Comparison of ENCODE assay signal across 8 cellular contexts in genomic region chr1:149123948-149124926, GRCh38. TPM values are rescaled to one million over a fixed set of nuclear protein-coding genes. Genes with fewer than 3 reads are reported as not detected.
DNase-seq lines count a peak whose midpoint lies in the region; ATAC-seq and TF ChIP-seq lines count a peak whose summit lies in the region.
"Not testable (repeated sequence)": the region's sequence is repeated elsewhere in the genome, so short reads cannot be mapped to it uniquely, and the experiment has no call there.

No MANE protein-coding gene starts in this region.

- H3K4me3 ChIP-seq in Caco-2 (ENCODE audit: low read depth, low read length); KMS-11 (IDR thresholded peaks at IDR 0.05; ENCODE audit: insufficient read depth, low read depth, low read length); OCI-LY3 (ENCODE audit: low read length); right cardiac atrium (ENCODE audit: low read length): not testable (repeated sequence)

- POLR2A ChIA-PET in Caco-2 (lab: Charles Lee); activated CD8-positive, alpha-beta T cell treated with anti-CD3 and anti-CD28 coated beads for 36 hours (lab: Charles Lee); naive thymus-derived CD8-positive, alpha-beta T cell (lab: Charles Lee): not testable (repeated sequence)

- H2AFZ ChIP-seq in KMS-11 (ENCODE audit: low read depth): peak overlapping the region; percentile 18; the same call in 1 of the 2 replicates
- H2AFZ ChIP-seq in OCI-LY3 (ENCODE audit: low read depth, low read length): not testable (repeated sequence)

- H3K9me3 Mint-ChIP-seq in Caco-2 (ENCODE audit: unreplicated experiment); activated CD8-positive, alpha-beta T cell treated with anti-CD3 and anti-CD28 coated beads for 36 hours; chondrocyte (ENCODE audit: low read depth); naive thymus-derived CD8-positive, alpha-beta T cell: not testable (repeated sequence)

- H3K4me1 Mint-ChIP-seq in Caco-2 (ENCODE audit: low read depth, unreplicated experiment); activated CD8-positive, alpha-beta T cell treated with anti-CD3 and anti-CD28 coated beads for 36 hours (ENCODE audit: low read depth); chondrocyte (ENCODE audit: low read depth); naive thymus-derived CD8-positive, alpha-beta T cell: not testable (repeated sequence)

- not testable (repeated sequence) for H3K27me3 ChIP-seq in Caco-2 (replicated peaks; ENCODE audit: control insufficient read depth, insufficient read depth, low read length); KMS-11 (ENCODE audit: insufficient read depth, low read depth); OCI-LY3 (ENCODE audit: low read depth, low read length); right cardiac atrium (ENCODE audit: control insufficient read depth, insufficient read depth)

- ATAC-seq in activated CD8-positive, alpha-beta T cell treated with anti-CD3 and anti-CD28 coated beads for 36 hours: not testable (repeated sequence)
- ATAC-seq in right cardiac atrium: peak in 1 of 2 donors; percentile 60
- peak; percentile 50 to 57 for ATAC-seq in naive thymus-derived CD8-positive, alpha-beta T cell

- not testable (repeated sequence) for H3K79me2 ChIP-seq in KMS-11 (ENCODE audit: insufficient read depth, low read depth); OCI-LY3 (ENCODE audit: low read length)

- not testable (repeated sequence) for H3K36me3 ChIP-seq in Caco-2 (ENCODE audit: control insufficient read depth, insufficient read depth, low read length); KMS-11 (ENCODE audit: insufficient read depth); OCI-LY3 (replicated peaks; ENCODE audit: low read depth, low read length)

- intact Hi-C loops in Caco-2 (cut with micrococcal nuclease; ENCODE audit: unreplicated experiment); activated CD8-positive, alpha-beta T cell treated with anti-CD3 and anti-CD28 coated beads for 36 hours (cut with micrococcal nuclease); right cardiac atrium (cut with DNase I): not testable (repeated sequence)

- not testable (repeated sequence) for H3K9ac ChIP-seq in KMS-11
- H3K9ac ChIP-seq in OCI-LY3 (ENCODE audit: low read length): peak overlapping the region; percentile 10; the same call in 1 of the 2 replicates

- not testable (repeated sequence) for H3K27ac ChIP-seq in KMS-11; OCI-LY3 (ENCODE audit: low read length); right cardiac atrium (ENCODE audit: low read length)

- peak overlapping the region; percentile 48 for H3K4me3 Mint-ChIP-seq in Caco-2 (ENCODE audit: unreplicated experiment)
- H3K4me3 Mint-ChIP-seq in activated CD8-positive, alpha-beta T cell treated with anti-CD3 and anti-CD28 coated beads for 36 hours; chondrocyte (ENCODE audit: unreplicated experiment); naive thymus-derived CD8-positive, alpha-beta T cell: not testable (repeated sequence)

- H4K20me1 ChIP-seq in KMS-11 (ENCODE audit: insufficient read depth); OCI-LY3 (ENCODE audit: insufficient read depth, low read length): not testable (repeated sequence)

- BruUV-seq in Caco-2 (replicated peaks; lab: Mats Ljungman, UMichigan): not testable (repeated sequence)

- H3K4me1 ChIP-seq in Caco-2; KMS-11 (ENCODE audit: low read depth, poor library complexity, severe bottlenecking); right cardiac atrium (ENCODE audit: control insufficient read depth, insufficient read depth, low read length): not testable (repeated sequence)
- peaks cover 19% of the 10 kb centered on the region for H3K4me1 ChIP-seq in OCI-LY3 (ENCODE audit: low read length)

- not testable (repeated sequence) for TF ChIP-seq CTCF in Caco-2 (IDR thresholded peaks at IDR 0.05; ENCODE audit: insufficient read depth in 1 of 2, low read depth in 1 of 2, low read length in 1 of 2, severe bottlenecking in 1 of 2, unreplicated experiment in 1 of 2); OCI-LY3 (IDR thresholded peaks at IDR 0.05; ENCODE audit: low read depth, low read length); activated CD8-positive, alpha-beta T cell treated with anti-CD3 and anti-CD28 coated beads for 36 hours (IDR thresholded peaks at IDR 0.05)
- TF ChIP-seq CTCF in KMS-11 (conservative IDR thresholded peaks at IDR 0.05; ENCODE audit: low read depth, low read length) (0 out of 2 replicates have a peak, but pooled peaks have one; percentile 16), chondrocyte (IDR thresholded peaks at IDR 0.05) (peak; percentile 62)

- DNase-seq in Caco-2: peak; percentile 29 to 47
- DNase-seq in activated CD8-positive, alpha-beta T cell treated with anti-CD3 and anti-CD28 coated beads for 36 hours: peak; percentile 27
- not testable (repeated sequence) for DNase-seq in chondrocyte (ENCODE audit: low spot score)
- DNase-seq in right cardiac atrium: peak in 2 of 3 donors; percentile 29 to 59
- peak in 3 of 10 donors; percentile 11 to 18 (median 16) for DNase-seq in naive thymus-derived CD8-positive, alpha-beta T cell
- DNase-seq in stimulated activated CD4-positive, alpha-beta T cell treated with anti-CD3 and anti-CD28 coated beads, Interleukin-2, amount 100 ng/mL, for 24 hours: peak; percentile 4 to 15

- H3K27me3 Mint-ChIP-seq in Caco-2 (ENCODE audit: insufficient read depth, unreplicated experiment); activated CD8-positive, alpha-beta T cell treated with anti-CD3 and anti-CD28 coated beads for 36 hours; chondrocyte (ENCODE audit: low read depth); naive thymus-derived CD8-positive, alpha-beta T cell: not testable (repeated sequence)

- not testable (repeated sequence) for H3K9me3 ChIP-seq in Caco-2; OCI-LY3 (ENCODE audit: insufficient read depth, low read length); right cardiac atrium (ENCODE audit: control insufficient read depth, low read length)

- peak overlapping the region; percentile 50 for H3K27ac Mint-ChIP-seq in Caco-2 (ENCODE audit: unreplicated experiment)
- H3K27ac Mint-ChIP-seq in activated CD8-positive, alpha-beta T cell treated with anti-CD3 and anti-CD28 coated beads for 36 hours; chondrocyte (ENCODE audit: unreplicated experiment): not testable (repeated sequence)
- H3K27ac Mint-ChIP-seq in naive thymus-derived CD8-positive, alpha-beta T cell: peak overlapping the region in 1 of 10 donors; percentile 72

- H3K36me3 Mint-ChIP-seq in Caco-2 (ENCODE audit: insufficient read depth, unreplicated experiment); activated CD8-positive, alpha-beta T cell treated with anti-CD3 and anti-CD28 coated beads for 36 hours (ENCODE audit: low read depth); chondrocyte (ENCODE audit: low read depth); naive thymus-derived CD8-positive, alpha-beta T cell: not testable (repeated sequence)

- WGBS in right cardiac atrium: 13% methylated on average over 10 of the region's 15 CpGs

- not testable (repeated sequence) for H3K4me2 ChIP-seq in KMS-11
- peak overlapping the region; percentile 50 for H3K4me2 ChIP-seq in OCI-LY3 (ENCODE audit: low read length)

- CTCF ChIA-PET in Caco-2 (lab: Charles Lee); activated CD8-positive, alpha-beta T cell treated with anti-CD3 and anti-CD28 coated beads for 36 hours (lab: Charles Lee): not testable (repeated sequence)

RNA-seq across cellular contexts. Expression of gene NBPF9, which starts 20.9 kb away (rescaled TPM):
- total RNA-seq in Caco-2 (2022): 18.4 and 19.0 TPM in 2 replicates
- 10 to 100 TPM; 14.6 to 14.7 TPM for total RNA-seq in activated CD8-positive, alpha-beta T cell treated with anti-CD3 and anti-CD28 coated beads for 36 hours
- 25.9 to 29.2 TPM (median 27.6 TPM) in 3 replicates for total RNA-seq in chondrocyte
- 10 to 100 TPM in 1 of 4 donors, 1 to 10 TPM in 3; 6.1 to 11.1 (median 7.2) TPM for total RNA-seq in right cardiac atrium
- polyA plus RNA-seq in right cardiac atrium: 4.8 TPM
- 10 to 100 TPM; 52.5 to 58.3 TPM for total RNA-seq in naive thymus-derived CD8-positive, alpha-beta T cell
- polyA plus RNA-seq in naive thymus-derived CD8-positive, alpha-beta T cell: 1 to 10 TPM; 1.1 to 7.6 (median 1.1) TPM
